Comparison of ENCODE assay signal across 1 cellular context in genomic region chr14:68377459-68377858, GRCh38.
TF ChIP-seq lines count a peak whose summit lies in the region.

No MANE protein-coding gene starts in this region.

TF ChIP-seq in K562, 482 proteins besides CTCF, POLR2A, EP300 and RAD21 (continued from another document and continues in another):
- TF ChIP-seq CHAMP1 (IDR thresholded peaks at IDR 0.05) (0 out of 2 replicates have a peak, but pooled peaks have one; percentile 23), ZBTB34 (CRISPR knock-in tag; IDR thresholded peaks at IDR 0.05) (no peak), HLTF (IDR thresholded peaks at IDR 0.05) (no peak), PRMT5 (CRISPR knock-in tag; IDR thresholded peaks at IDR 0.05) (no peak), ZC3H11A (IDR thresholded peaks at IDR 0.05; ENCODE audit: low read depth, low read length) (no peak), BRF1 (IDR thresholded peaks at IDR 0.05; ENCODE audit: borderline replicate concordance, extremely low read depth, insufficient read length) (no peak), SMC3 (conservative IDR thresholded peaks at IDR 0.05; ENCODE audit: insufficient read depth, low read depth, low read length) (no peak), CBX1 (IDR thresholded peaks at IDR 0.05; ENCODE audit: low read depth) (no peak), NCOA2 (IDR thresholded peaks at IDR 0.05; ENCODE audit: partially characterized antibody in 2 of 2) (no peak), ZNF57 (CRISPR knock-in tag; IDR thresholded peaks at IDR 0.05) (no peak), HMBOX1 (IDR thresholded peaks at IDR 0.05) (no peak), YY1 (IDR thresholded peaks at IDR 0.05; ENCODE audit: borderline replicate concordance in 1 of 3, control insufficient read depth in 1 of 3, extremely low read depth in 1 of 3, insufficient read depth in 3 of 3, insufficient read length in 1 of 3, insufficient replicate concordance in 2 of 3, low read depth in 1 of 3, low read length in 2 of 3) (no peak), FOXA1 (IDR thresholded peaks at IDR 0.05; ENCODE audit: borderline replicate concordance) (no peak), U2AF1 (optimal IDR thresholded peaks at IDR 0.05; ENCODE audit: low read depth, low read length) (no peak), ESRRB (CRISPR knock-in tag; IDR thresholded peaks at IDR 0.05; ENCODE audit: borderline replicate concordance) (no peak), SRSF9 (IDR thresholded peaks at IDR 0.05; ENCODE audit: borderline replicate concordance, low read depth, low read length) (no peak), TCF7 (IDR thresholded peaks at IDR 0.05; ENCODE audit: borderline replicate concordance) (no peak), HEY1 (CRISPR knock-in tag; IDR thresholded peaks at IDR 0.05; ENCODE audit: borderline replicate concordance) (no peak), RBM17 (IDR thresholded peaks at IDR 0.05; ENCODE audit: borderline replicate concordance, low read depth, low read length) (no peak), NELFE (IDR thresholded peaks at IDR 0.05; ENCODE audit: insufficient read depth, insufficient read length) (no peak), HDAC2 (IDR thresholded peaks at IDR 0.05) (peak; percentile 43; the same call in 1 of the 2 replicates), CREB3L1 (IDR thresholded peaks at IDR 0.05; ENCODE audit: borderline replicate concordance, low read depth) (0 out of 2 replicates have a peak, but pooled peaks have one; percentile 7), CREB3 (tag; conservative IDR thresholded peaks at IDR 0.05; ENCODE audit: low read depth) (no peak), RBM22 (IDR thresholded peaks at IDR 0.05; ENCODE audit: low read depth, low read length, poor library complexity, severe bottlenecking) (no peak), SIN3A (IDR thresholded peaks at IDR 0.05; ENCODE audit: borderline replicate concordance in 2 of 2, control insufficient read depth in 1 of 2, low read depth in 2 of 2, low read length in 2 of 2) (no peak), CBX2 (IDR thresholded peaks at IDR 0.05; ENCODE audit: insufficient read depth, low read length, poor library complexity, severe bottlenecking) (no peak), BCOR (IDR thresholded peaks at IDR 0.05) (no peak), MCM2 (IDR thresholded peaks at IDR 0.05; ENCODE audit: low read depth) (no peak), FOSL1 (tag; conservative IDR thresholded peaks at IDR 0.05) (no peak), RB1 (IDR thresholded peaks at IDR 0.05; ENCODE audit: low read depth) (no peak), ATF1 (CRISPR knock-in tag; IDR thresholded peaks at IDR 0.05) (no peak), ATF1 (tag; IDR thresholded peaks at IDR 0.05) (peak; percentile 78), ZFPM2 (CRISPR knock-in tag; IDR thresholded peaks at IDR 0.05) (no peak), IRF9 (tag; IDR thresholded peaks at IDR 0.05) (no peak), ZNF609 (CRISPR knock-in tag; IDR thresholded peaks at IDR 0.05; ENCODE audit: borderline replicate concordance) (no peak), DLX4 (CRISPR knock-in tag; IDR thresholded peaks at IDR 0.05) (no peak), CCAR2 (IDR thresholded peaks at IDR 0.05; ENCODE audit: low read depth, low read length) (no peak), POLR2G (IDR thresholded peaks at IDR 0.05; ENCODE audit: low read depth, low read length) (no peak), USF2 (CRISPR knock-in tag; IDR thresholded peaks at IDR 0.05) (no peak), CHD1 (IDR thresholded peaks at IDR 0.05; ENCODE audit: low read length) (no peak), RAD51 (IDR thresholded peaks at IDR 0.05; ENCODE audit: borderline replicate concordance, low read depth) (no peak), LEF1 (IDR thresholded peaks at IDR 0.05) (no peak), HIVEP1 (CRISPR knock-in tag; IDR thresholded peaks at IDR 0.05) (no peak), EHMT2 (IDR thresholded peaks at IDR 0.05) (no peak), USF1 (CRISPR knock-in tag; IDR thresholded peaks at IDR 0.05) (no peak), GATAD2B (IDR thresholded peaks at IDR 0.05; ENCODE audit: borderline replicate concordance) (no peak), ARID2 (IDR thresholded peaks at IDR 0.05) (no peak), MYNN (IDR thresholded peaks at IDR 0.05) (no peak), MYNN (CRISPR knock-in tag; IDR thresholded peaks at IDR 0.05) (no peak), CAMTA2 (CRISPR knock-in tag; conservative IDR thresholded peaks at IDR 0.05) (no peak), PML (IDR thresholded peaks at IDR 0.05; ENCODE audit: low read length) (no peak)
